17 cellular contexts compared by ENCODE assay signal in the genomic region with DNA sequence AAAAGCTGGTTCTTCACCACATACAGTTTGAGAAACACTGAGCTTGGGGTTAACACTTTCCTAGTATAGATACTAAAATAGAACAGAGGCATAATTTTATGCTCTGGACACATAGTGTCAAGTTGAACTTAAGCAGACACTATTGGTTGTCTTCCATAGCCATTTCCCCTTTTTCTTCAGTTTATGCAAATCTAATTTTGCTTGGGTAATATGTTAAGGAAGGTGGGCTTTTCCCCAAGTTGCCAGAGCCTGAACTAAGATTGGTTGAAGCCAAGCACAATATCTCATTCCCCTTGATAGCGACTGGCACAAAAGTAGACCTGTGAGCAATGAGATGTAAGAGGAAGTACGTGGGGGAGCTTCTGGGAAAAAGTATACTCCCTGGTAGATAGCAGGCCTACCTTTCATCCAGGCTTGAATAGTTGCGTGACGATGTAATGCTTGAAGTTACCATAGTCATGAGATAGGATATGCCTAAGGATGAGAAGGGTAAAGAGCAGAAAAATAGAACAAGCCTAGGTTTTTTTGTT. TPM values are rescaled to one million over a fixed set of nuclear protein-coding genes. Genes with fewer than 3 reads are reported as not detected.
DNase-seq lines count a peak whose midpoint lies in the region; ATAC-seq, FAIRE-seq and TF ChIP-seq lines count a peak whose summit lies in the region.
"Had no signal": no experiment of that assay in that cellular context is flagged by ENCODE, and none has a peak within 500 bp of the region (broad histone marks: within the 10 kb centered on the region; RNA-seq: fewer than 3 reads in every experiment).

No MANE protein-coding gene starts in this region.

- H3K79me2 ChIP-seq in PC-3 (ENCODE audit: low read length) = no peaks in the 10 kb centered on the region

- H3F3A ChIP-seq in PC-3 (ENCODE audit: low read length, unreplicated experiment) = peaks cover 18% of the 10 kb centered on the region

- peaks cover 8% of the 10 kb centered on the region; the same call in 1 of the 2 replicates for H3K36me3 ChIP-seq in PC-3 (ENCODE audit: low read depth, low read length)
- H3K36me3 ChIP-seq in heart right ventricle = peaks cover 0 to 35% (median 0%) of the 10 kb centered on the region in 9 donors
- H3K36me3 ChIP-seq in small intestine (ENCODE audit: control insufficient read depth in 2 of 2, insufficient read depth in 2 of 2, low read length in 2 of 2) = peaks cover 0 to under 1% of the 10 kb centered on the region in 2 donors

- 39 to 49% methylated on average over 4 of the region's 4 CpGs for WGBS in heart right ventricle, 2 donors
- 74 to 78% (median 77%) methylated on average over 4 of the region's 4 CpGs for WGBS in small intestine, 3 donors

- CTCF ChIA-PET in PC-3 (lab: Charles Lee) = no interaction called here

- no peaks in the 10 kb centered on the region for H3K9me2 ChIP-seq in PC-3 (replicated peaks; ENCODE audit: low read length)

- peak overlapping the region; percentile 23; the same call in 1 of the 2 replicates for H2AFZ ChIP-seq in PC-3 (ENCODE audit: low read length)

- intact Hi-C loops in PC-3 (cut with micrococcal nuclease) = loop anchor here (1.0 to 5.0 kb wide), 3 partner anchors 12 to 163 kb away; partner anchors contain the start of gene COX17
- intact Hi-C loops in heart right ventricle (cut with DNase I) = no loop called here

- H3K4me2 ChIP-seq in PC-3 (ENCODE audit: low read length) = peak overlapping the region; percentile 69

- H3K4me3 ChIP-seq in PC-3 (ENCODE audit: low read length) (0 out of 2 replicates have a peak overlapping the region, but pooled peaks have one; percentile 15), heart right ventricle (no peak overlapping the region), small intestine (ENCODE audit: low read depth in 1 of 2, low read length in 2 of 2) (no peak overlapping the region)
- H3K4me3 ChIP-seq: dorsolateral prefrontal cortex had no signal

- FAIRE-seq in small intestine (lab: Jason Lieb, UNC) = no peak

- ATAC-seq in PC-3 (no peak), heart right ventricle (peak in 5 of 8 donors; percentile 13 to 62 (median 27))
- ATAC-seq: activated CD4-positive, CD25-positive, alpha-beta regulatory T cell treated with anti-CD3 and anti-CD28 coated beads, Interleukin-2, amount 50 U/mL, for 24 hours; HCT116 had no signal

- BruUV-seq in PC-3 (replicated peaks; lab: Mats Ljungman, UMichigan) = no TSS peak

- no peaks in the 10 kb centered on the region for H4K20me1 ChIP-seq in PC-3 (ENCODE audit: low read length)

- peak overlapping the region; percentile 63 for H3K9ac ChIP-seq in PC-3 (ENCODE audit: low read length)

- H3K27me3 ChIP-seq in PC-3 (ENCODE audit: low read length) (no peaks in the 10 kb centered on the region), heart right ventricle (no peaks in the 10 kb centered on the region), small intestine (ENCODE audit: control insufficient read depth in 2 of 2, insufficient read depth in 2 of 2, low read length in 2 of 2) (no peaks in the 10 kb centered on the region)
- H3K27me3 ChIP-seq: dorsolateral prefrontal cortex had no signal

- H3K27ac ChIP-seq in PC-3 (ENCODE audit: low read length) = peak overlapping the region; percentile 91
- H3K27ac ChIP-seq in heart right ventricle = peak overlapping the region; percentile 72 to 98 (median 92)
- H3K27ac ChIP-seq in small intestine (ENCODE audit: low read depth in 1 of 2, low read length in 1 of 2) = no peak overlapping the region
- H3K27ac ChIP-seq: 22Rv1, dorsolateral prefrontal cortex had no signal

- POLR2A ChIA-PET in PC-3 (lab: Charles Lee; ENCODE audit: unreplicated experiment) = no interaction called here

- DNase-seq in DMS 273 (lab: John Stamatoyannopoulos, UW; ENCODE audit: unreplicated experiment) (peak; percentile 33), DMS 273 treated with DMSO at 0.1 percent for 48 hours (lab: John Stamatoyannopoulos, UW) (no peak), PC-3 (peak; percentile 77), heart right ventricle (no peak), small intestine (peak; percentile 10), NCI-H524 treated with DMSO at 0.1 percent for 48 hours (lab: John Stamatoyannopoulos, UW) (no peak), NCI-H2171 (lab: John Stamatoyannopoulos, UW) (no peak)
- DNase-seq in activated CD4-positive, CD25-positive, alpha-beta regulatory T cell treated with anti-CD3 and anti-CD28 coated beads, Interleukin-2, amount 50 U/mL, for 72 hours = no peak
- DNase-seq: activated naive CD4-positive, alpha-beta T cell treated with Interleukin-2 at 50 U/mL for 16 hours; dorsolateral prefrontal cortex; head of caudate nucleus; NCI-H187; stimulated activated CD4-positive, alpha-beta T cell treated with anti-CD3 and anti-CD28 coated beads, Interleukin-1b, Interleukin-23, amount 100 ng/mL, for 48 hours had no signal

- no peaks in the 10 kb centered on the region for H3K9me3 ChIP-seq in PC-3 (ENCODE audit: low read length)
- no peaks in the 10 kb centered on the region for H3K9me3 ChIP-seq in heart right ventricle
- no peaks in the 10 kb centered on the region for H3K9me3 ChIP-seq in small intestine (ENCODE audit: control insufficient read depth, low read depth)

- no peak for TF ChIP-seq CTCF in PC-3 (conservative IDR thresholded peaks at IDR 0.05; ENCODE audit: low read depth, low read length)
- no peak for TF ChIP-seq CTCF in heart right ventricle (IDR thresholded peaks at IDR 0.05)

- H3K4me1 ChIP-seq in PC-3 (ENCODE audit: insufficient read depth, low read length) (peaks cover 54% of the 10 kb centered on the region), heart right ventricle (peaks cover 4 to 62% (median 38%) of the 10 kb centered on the region in 9 donors), small intestine (ENCODE audit: control insufficient read depth in 2 of 2, insufficient read depth in 1 of 2, low read depth in 1 of 2, low read length in 1 of 2) (no peaks in the 10 kb centered on the region)

RNA-seq across cellular contexts. Expression of gene POPDC2, which starts 4.5 kb away (rescaled TPM):
- total RNA-seq in PC-3 (2014; rRNA removed) (0.62 and 0.98 TPM in 2 replicates), heart right ventricle (100 to 1,000 TPM; 598 to 928 (median 732) TPM)
- polyA plus RNA-seq in heart right ventricle (100 to 1,000 TPM; 351 to 805 TPM), small intestine (1 to 10 TPM; 1.8 to 8.6 (median 2.0) TPM)
- total RNA-seq: G401 had no signal

RNA-seq across cellular contexts. Expression of gene COX17, which starts 12.3 kb away (rescaled TPM):
- total RNA-seq in PC-3 (2014; rRNA removed) (102 and 159 TPM in 2 replicates), heart right ventricle (100 to 1,000 TPM in 6 of 10 donors, 10 to 100 TPM in 4; 76.2 to 175 (median 107) TPM)
- polyA plus RNA-seq in heart right ventricle (100 to 1,000 TPM; 228 to 733 TPM), small intestine (100 to 1,000 TPM; 101 to 313 (median 221) TPM)

RNA-seq across cellular contexts. Expression of gene CFAP91, which starts 37.9 kb away (rescaled TPM):
- total RNA-seq in PC-3 (2014; rRNA removed) (0.17 and 1.1 TPM in 2 replicates), heart right ventricle (under 1 TPM; 0.19 to 0.92 (median 0.49) TPM)
- polyA plus RNA-seq in heart right ventricle (1 to 10 TPM in 1 of 2 donors, under 1 TPM in 1; 0.25 to 1.6 TPM), small intestine (under 1 TPM in 1 of 3 donors, not detected in 2; 0.43 TPM)
- total RNA-seq: G401 had no signal

Comparison
In these comparisons a context has a peak if more than half of its experiments do, and no peak if none do; other contexts are left out.
1. DNase-seq: peak in DMS 273 (single experiment), PC-3 (single experiment) and small intestine (single experiment); none in DMS 273 treated with DMSO at 0.1 percent for 48 hours (single experiment), heart right ventricle (0 of 2), NCI-H524 treated with DMSO at 0.1 percent for 48 hours (single experiment), NCI-H2171 (single experiment) and activated CD4-positive, CD25-positive, alpha-beta regulatory T cell treated with anti-CD3 and anti-CD28 coated beads, Interleukin-2, amount 50 U/mL, for 72 hours (single experiment).
2. H3K27ac ChIP-seq: peak in PC-3 (single experiment) and heart right ventricle (10 of 10); none in small intestine (0 of 2).
3. RNA of gene POPDC2, which starts 4.5 kb away (total RNA-seq): 598 to 928 TPM in heart right ventricle; 0.62 to 0.98 TPM in PC-3; every median in the first group is over 100 times any median in the second.